8 cellular contexts compared by ENCODE assay signal in genomic region chr3:42581709-42582473, GRCh38. TPM values are rescaled to one million over a fixed set of nuclear protein-coding genes. Genes with fewer than 3 reads are reported as not detected.
A peak's percentile ranks its signal among the peaks of the same experiment; 100 is the strongest.
DNase-seq lines count a peak whose midpoint lies in the region; ATAC-seq and TF ChIP-seq lines count a peak whose summit lies in the region.

Gene SEC22C (minus strand): TSS chr3:42581967. CDS start chr3:42569046, 12,921 bp downstream.

- ATAC-seq in HG03442 (IDR thresholded peaks at IDR 0.05; ENCODE audit: unreplicated experiment) = peak; percentile 87
- ATAC-seq in left lobe of liver = peak; percentile 96

- POLR2A ChIA-PET in BJ (lab: Charles Lee) = no interaction called here

- peak within 1 kb of the TSS; percentile 87 to 94 for H3K27ac ChIP-seq in coronary artery

- no peaks in the 10 kb centered on the region; the same call in 1 of the 2 replicates for H3K36me3 ChIP-seq in BJ (ENCODE audit: control insufficient read depth, insufficient read depth, low read length)

- TF ChIP-seq CTCF in BJ (IDR thresholded peaks at IDR 0.05; ENCODE audit: insufficient read depth, low read depth, low read length) (peak; percentile 37; the same call in 1 of the 2 replicates), coronary artery (IDR thresholded peaks at IDR 0.05) (no peak)

- H3K27me3 Mint-ChIP-seq in activated CD4-positive, alpha-beta T cell treated with anti-CD3 and anti-CD28 coated beads, Interleukin-2, amount 10 ng/mL, durations not matched to agents 24 days and 14 days = no peaks in the 10 kb centered on the region

- H3K27ac Mint-ChIP-seq in activated CD4-positive, alpha-beta T cell treated with anti-CD3 and anti-CD28 coated beads, Interleukin-2, amount 10 ng/mL, durations not matched to agents 24 days and 14 days = peak within 1 kb of the TSS; percentile 93

- H3K27me3 ChIP-seq in BJ (ENCODE audit: control insufficient read depth, insufficient read depth, low read length) = no peaks in the 10 kb centered on the region

- H3K4me3 ChIP-seq in BJ (ENCODE audit: low read depth, low read length) (peak within 1 kb of the TSS; percentile 87), coronary artery (peak within 1 kb of the TSS; percentile 94)

- H3K4me3 Mint-ChIP-seq in activated CD4-positive, alpha-beta T cell treated with anti-CD3 and anti-CD28 coated beads, Interleukin-2, amount 10 ng/mL, durations not matched to agents 24 days and 14 days = peak within 1 kb of the TSS; percentile 93

- DNase-seq in BJ (ENCODE audit: low read depth) (peak; percentile 51), GM19238 (ENCODE audit: insufficient read length, low spot score) (peak; percentile 97), NCI-H526 (lab: John Stamatoyannopoulos, UW) (peak; percentile 91 to 97), coronary artery (ENCODE audit: low spot score) (peak; percentile 97), left lobe of liver (ENCODE audit: low spot score) (peak; percentile 96)
- peak; percentile 98 for DNase-seq in activated CD4-positive, alpha-beta T cell treated with anti-CD3 and anti-CD28 coated beads, Interleukin-2, amount 10 ng/mL, durations not matched to agents 24 days and 14 days
- DNase-seq in stimulated activated CD4-positive, alpha-beta T cell treated with anti-CD3 and anti-CD28 coated beads, Interleukin-2, amount 100 ng/mL, for 4 hours (ENCODE audit: low read depth) = peak; percentile 92

- intact Hi-C loops in activated CD4-positive, alpha-beta T cell treated with anti-CD3 and anti-CD28 coated beads, Interleukin-2, amount 10 ng/mL, durations not matched to agents 24 days and 14 days (cut with micrococcal nuclease) = loop anchor here (1.0 to 5.0 kb wide), 6 partner anchors 8 to 1040 kb away; partner anchors contain the start of genes ANO10, NKTR and SS18L2

- H3K9me3 Mint-ChIP-seq in activated CD4-positive, alpha-beta T cell treated with anti-CD3 and anti-CD28 coated beads, Interleukin-2, amount 10 ng/mL, durations not matched to agents 24 days and 14 days = no peaks in the 10 kb centered on the region

- CTCF ChIA-PET in BJ (lab: Yijun Ruan, JAX) = interaction anchor here (1.5 kb wide), 1 partner anchor 168 kb away, joined by 4 read pairs; no protein-coding TSS in a partner anchor

- peaks cover 22% of the 10 kb centered on the region for H3K36me3 Mint-ChIP-seq in activated CD4-positive, alpha-beta T cell treated with anti-CD3 and anti-CD28 coated beads, Interleukin-2, amount 10 ng/mL, durations not matched to agents 24 days and 14 days (ENCODE audit: low read depth)

- H3K4me1 Mint-ChIP-seq in activated CD4-positive, alpha-beta T cell treated with anti-CD3 and anti-CD28 coated beads, Interleukin-2, amount 10 ng/mL, durations not matched to agents 24 days and 14 days = peaks cover 52% of the 10 kb centered on the region

RNA-seq across cellular contexts. Expression of gene SEC22C, which starts in this region (rescaled TPM):
- 45.9 and 47.8 TPM in 2 replicates for polyA plus RNA-seq in BJ (2011; rRNA removed)
- 16.2 and 22.8 TPM in 2 replicates for polyA minus RNA-seq in BJ (2011; rRNA and poly(A)+ RNA removed)
- total RNA-seq in activated CD4-positive, alpha-beta T cell treated with anti-CD3 and anti-CD28 coated beads, Interleukin-2, amount 10 ng/mL, durations not matched to agents 24 days and 14 days = 36.3 and 39.6 TPM in 2 replicates
- 14.2 TPM for total RNA-seq in left lobe of liver

Comparison
In these comparisons a context has a peak if more than half of its experiments do, and no peak if none do; other contexts are left out.
1. Peak in every context shown above with its lines: DNase-seq, ATAC-seq, H3K4me3 ChIP-seq and H3K27ac ChIP-seq.